In the genomic region with DNA sequence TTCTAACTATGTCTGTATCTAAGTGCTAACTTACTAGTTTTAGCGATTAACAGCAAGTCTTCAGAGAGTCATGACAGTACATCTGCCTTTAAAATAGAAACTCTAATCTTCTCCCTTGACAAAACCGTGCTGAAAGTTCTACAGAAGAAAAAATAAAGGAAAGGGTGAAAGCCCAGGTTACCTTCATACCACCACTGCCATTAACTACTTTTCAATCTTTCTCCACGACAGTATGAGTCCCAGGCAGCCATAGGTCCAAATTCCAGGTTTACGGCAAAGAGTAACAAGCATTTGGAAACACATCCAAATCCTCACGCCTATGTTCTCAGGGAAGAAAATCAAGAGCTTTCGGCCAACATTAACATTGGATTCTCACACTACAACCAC, we compare ENCODE assay signal across 8 cellular contexts. TPM values are rescaled to one million over a fixed set of nuclear protein-coding genes. Genes with fewer than 3 reads are reported as not detected.
A peak's percentile ranks its signal among the peaks of the same experiment; 100 is the strongest.
DNase-seq lines count a peak whose midpoint lies in the region; ATAC-seq and TF ChIP-seq lines count a peak whose summit lies in the region.

No MANE protein-coding gene starts in this region.

- TSS peak; percentile 67 for BruUV-seq in MCF 10A (replicated peaks; lab: Mats Ljungman, UMichigan)

- no peaks in the 10 kb centered on the region for H3K9me3 Mint-ChIP-seq in MCF 10A (ENCODE audit: unreplicated experiment)

- ATAC-seq in HG03354 (IDR thresholded peaks at IDR 0.05; ENCODE audit: poor library complexity, severe bottlenecking, unreplicated experiment) (no peak), GM21447 (IDR thresholded peaks at IDR 0.05; ENCODE audit: unreplicated experiment) (no peak)

- H3K4me1 ChIP-seq in ACC112 (ENCODE audit: control insufficient read depth, insufficient read depth, low read length, unreplicated experiment) (no peaks in the 10 kb centered on the region), mucosa of rectum (ENCODE audit: control insufficient read depth in 2 of 2, insufficient read depth in 2 of 2, low read length in 2 of 2) (no peaks in the 10 kb centered on the region)

- H3K36me3 Mint-ChIP-seq in MCF 10A (ENCODE audit: insufficient read depth, unreplicated experiment), result peaks cover 27% of the 10 kb centered on the region

- H3K27ac ChIP-seq in ACC112 (ENCODE audit: low read depth, low read length) (peak overlapping the region; percentile 95), HL-60 (replicated peaks) (peak overlapping the region; percentile 81), mucosa of rectum (ENCODE audit: low read depth in 2 of 2, low read length in 2 of 2) (peak overlapping the region; percentile 82 to 85)

- H3K4me3 ChIP-seq in ACC112 (ENCODE audit: low read depth, low read length), result peak overlapping the region; percentile 96
- peak overlapping the region; percentile 49 for H3K4me3 ChIP-seq in HL-60 (replicated peaks; ENCODE audit: insufficient read depth, low read length)
- peak overlapping the region; percentile 77 to 86 for H3K4me3 ChIP-seq in mucosa of rectum (ENCODE audit: low read length in 2 of 2)

- H3K27me3 ChIP-seq in ACC112 (ENCODE audit: insufficient read depth, low read length) (no peaks in the 10 kb centered on the region), HL-60 (ENCODE audit: insufficient read depth, poor library complexity, severe bottlenecking) (no peaks in the 10 kb centered on the region), mucosa of rectum (ENCODE audit: control insufficient read depth in 2 of 2, insufficient read depth in 2 of 2, low read length in 2 of 2) (no peaks in the 10 kb centered on the region)

- DNase-seq in HL-60 (ENCODE audit: low read depth in 1 of 2, low spot score in 1 of 2) (peak in 1 of 2 experiments; percentile 10), MCF 10A (ENCODE audit: unreplicated experiment) (no peak), NCI-H1694 (lab: John Stamatoyannopoulos, UW) (no peak)
- no peak for DNase-seq in stimulated activated CD4-positive, alpha-beta T cell treated with anti-CD3 and anti-CD28 coated beads, Interleukin-2, amount 100 ng/mL, for 24 hours

- no peaks in the 10 kb centered on the region for H3K27me3 Mint-ChIP-seq in MCF 10A (ENCODE audit: insufficient read depth, unreplicated experiment)

- peaks cover 59% of the 10 kb centered on the region for H3K79me2 ChIP-seq in ACC112 (ENCODE audit: control insufficient read depth, insufficient read depth, low read length, unreplicated experiment)

- no peaks in the 10 kb centered on the region for H3K4me1 Mint-ChIP-seq in MCF 10A (ENCODE audit: insufficient read depth, unreplicated experiment)

- H3K36me3 ChIP-seq in ACC112 (ENCODE audit: insufficient read depth, low read length), result peaks cover 24% of the 10 kb centered on the region
- H3K36me3 ChIP-seq in mucosa of rectum (ENCODE audit: control insufficient read depth in 2 of 2, insufficient read depth in 2 of 2, low read length in 2 of 2), result no peaks in the 10 kb centered on the region

- POLR2A ChIA-PET in MCF 10A (lab: Yijun Ruan, JAX), result interaction anchor here (1.0 to 1.8 kb wide), 9 partner anchors 10 to 347 kb away, joined by 3 to 10 read pairs (median 4); no protein-coding TSS in a partner anchor

- peak overlapping the region; percentile 79 for H3K4me3 Mint-ChIP-seq in MCF 10A (ENCODE audit: unreplicated experiment)

- TF ChIP-seq CTCF in HL-60 (IDR thresholded peaks at IDR 0.05; ENCODE audit: insufficient read depth, low read length) (no peak), MCF 10A (IDR thresholded peaks at IDR 0.05; ENCODE audit: unreplicated experiment) (no peak)

- H3K9ac ChIP-seq in mucosa of rectum (ENCODE audit: low read depth in 1 of 2, low read length in 2 of 2), result peak overlapping the region; percentile 80 to 90

- H3K27ac Mint-ChIP-seq in MCF 10A (ENCODE audit: low read depth, unreplicated experiment), result peak overlapping the region; percentile 63

- CTCF ChIA-PET in MCF 10A (lab: Yijun Ruan, JAX), result interaction anchor here (0.7 kb wide), 1 partner anchor 59 kb away, joined by 4 read pairs; no protein-coding TSS in a partner anchor

- peak overlapping the region; percentile 64 for H2AFZ ChIP-seq in ACC112 (ENCODE audit: low read length, unreplicated experiment)

- H3K9me3 ChIP-seq in mucosa of rectum (ENCODE audit: control insufficient read depth in 2 of 2, low read length in 2 of 2), result no peaks in the 10 kb centered on the region

- intact Hi-C loops in MCF 10A (cut with micrococcal nuclease), result loop anchor here (2.0 to 10.0 kb wide), 2 partner anchors 163 to 259 kb away; no protein-coding TSS in a partner anchor

RNA-seq across cellular contexts. Expression of a gene that starts 12.4 kb away (rescaled TPM):
- not detected in 2 replicates for total RNA-seq in MCF 10A (2022)
